In the genomic region with DNA sequence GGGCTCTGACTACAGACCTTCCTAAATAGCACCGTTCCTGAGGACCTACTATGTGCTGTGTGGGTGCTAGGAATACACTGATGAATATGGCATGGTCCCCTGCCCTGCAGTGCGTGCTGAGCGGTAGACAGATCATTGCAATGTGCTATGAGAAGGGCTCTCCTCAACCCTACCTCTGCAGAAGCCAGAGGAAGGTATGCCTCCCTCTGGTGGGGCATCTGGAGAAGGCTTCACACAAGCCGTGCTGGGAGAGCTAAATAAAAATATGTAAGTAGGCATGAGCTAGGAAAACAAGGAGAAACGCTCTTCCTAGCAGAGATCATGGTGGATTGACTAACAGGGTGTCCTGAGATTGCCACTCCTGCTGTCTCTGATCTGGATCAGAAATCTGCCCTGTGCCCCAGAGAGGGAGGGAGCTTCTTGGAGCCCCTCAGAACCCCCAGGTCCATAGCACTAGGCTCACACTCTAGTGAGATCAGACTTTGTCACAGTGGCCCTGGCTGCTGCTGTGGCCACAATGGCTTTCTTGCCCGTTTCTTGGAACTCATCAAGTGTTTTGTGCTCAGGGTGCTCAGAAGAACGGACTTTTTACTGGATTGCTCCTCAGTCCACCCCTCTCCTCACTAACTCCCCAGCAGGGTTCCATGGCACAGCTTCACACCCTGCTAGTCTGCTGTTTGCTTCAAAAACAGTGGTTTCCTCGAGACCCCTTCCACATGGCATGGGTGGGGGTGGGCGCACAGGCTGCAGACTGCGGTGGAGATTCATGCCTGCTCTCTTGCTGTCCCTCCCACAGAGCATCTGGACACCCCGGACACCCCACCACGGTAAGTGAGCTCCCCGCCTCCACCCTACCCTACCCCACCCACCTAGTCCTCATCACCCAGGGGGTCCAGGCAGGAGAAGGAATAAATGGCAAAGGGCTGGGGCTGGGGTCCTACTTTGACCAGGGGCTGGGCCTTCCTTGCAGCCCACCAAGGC, we compare ENCODE assay signal across 8 cellular contexts. TPM values are rescaled to one million over a fixed set of nuclear protein-coding genes. Genes with fewer than 3 reads are reported as not detected.
DNase-seq lines count a peak whose midpoint lies in the region; ATAC-seq, FAIRE-seq and TF ChIP-seq lines count a peak whose summit lies in the region.

No MANE protein-coding gene starts in this region.

- intact Hi-C loops in aorta (cut with DNase I), result loop anchor here (2.0 kb wide), 2 partner anchors 117 to 149 kb away; no protein-coding TSS in a partner anchor

- H2AFZ ChIP-seq in DND-41 (ENCODE audit: low read depth, low read length), result no peak overlapping the region

- H3K9ac ChIP-seq in DND-41 (ENCODE audit: low read depth, low read length) (no peak overlapping the region), NT2/D1 (ENCODE audit: insufficient read length, low read depth) (no peak overlapping the region)

- H3K4me3 Mint-ChIP-seq in mesothelial cell of epicardium, result no peak overlapping the region

- ATAC-seq in DND-41 (ENCODE audit: insufficient read depth, low read depth) (peak; percentile 57; the same call in 2 of the 3 replicates), aorta (ENCODE audit: low FRiP score) (no peak), GM21367 (IDR thresholded peaks at IDR 0.05; ENCODE audit: unreplicated experiment) (no peak)

- peaks cover 62% of the 10 kb centered on the region for H3K27me3 Mint-ChIP-seq in mesothelial cell of epicardium (ENCODE audit: low read depth)

- WGBS in aorta, 2 donors, result 51 to 56% methylated on average over 13 of the region's 13 CpGs

- H3K4me1 ChIP-seq in DND-41 (ENCODE audit: insufficient read depth, low read length) (no peaks in the 10 kb centered on the region), NT2/D1 (ENCODE audit: insufficient read depth, insufficient read length) (peaks cover 3% of the 10 kb centered on the region), aorta (ENCODE audit: control insufficient read depth in 1 of 2, insufficient read depth in 2 of 2, low read length in 2 of 2) (no peaks in the 10 kb centered on the region)

- FAIRE-seq in frontal cortex (lab: Jason Lieb, UNC), result no peak

- no peaks in the 10 kb centered on the region for H3K9me3 Mint-ChIP-seq in mesothelial cell of epicardium

- no peaks in the 10 kb centered on the region for H3K9me3 ChIP-seq in DND-41 (ENCODE audit: insufficient read depth, low read length, severe bottlenecking)
- H3K9me3 ChIP-seq in NT2/D1 (ENCODE audit: insufficient read depth, low read length), result no peaks in the 10 kb centered on the region
- no peaks in the 10 kb centered on the region for H3K9me3 ChIP-seq in aorta (ENCODE audit: control insufficient read depth, low read length)

- H4K20me1 ChIP-seq in DND-41 (ENCODE audit: insufficient read depth, low read length), result no peaks in the 10 kb centered on the region

- DNase-seq in DND-41 (no peak), HFF-Myc (ENCODE audit: extremely low read depth, low read depth) (peak; percentile 54), NT2/D1 (ENCODE audit: low read depth, low spot score) (peak; percentile 15), dedifferentiated amniotic fluid mesenchymal stem cell (ENCODE audit: extremely low spot score) (peak; percentile 42), mesothelial cell of epicardium (ENCODE audit: low spot score in 2 of 2, unreplicated experiment in 2 of 2) (no peak), frontal cortex (ENCODE audit: low spot score in 2 of 2) (no peak), aorta (no peak)

- no peak overlapping the region for H3K4me3 ChIP-seq in DND-41 (ENCODE audit: low read depth in 1 of 2, low read length in 2 of 2)
- H3K4me3 ChIP-seq in HFF-Myc (replicated peaks; ENCODE audit: low read depth, low read length), result no peak overlapping the region
- no peak overlapping the region for H3K4me3 ChIP-seq in NT2/D1 (ENCODE audit: insufficient read length, low read depth)
- H3K4me3 ChIP-seq in aorta (ENCODE audit: low read length in 2 of 2), result no peak overlapping the region

- TF ChIP-seq CTCF in DND-41 (IDR thresholded peaks at IDR 0.05; ENCODE audit: borderline replicate concordance, extremely low read depth, low read length, poor library complexity, severe bottlenecking) (peak; percentile 60), HFF-Myc (IDR thresholded peaks at IDR 0.05; ENCODE audit: low read depth, low read length, missing control alignments) (peak; percentile 75), mesothelial cell of epicardium (IDR thresholded peaks at IDR 0.05; ENCODE audit: unreplicated experiment) (peak; percentile 26)

- H3K4me1 Mint-ChIP-seq in mesothelial cell of epicardium, result peaks cover 6% of the 10 kb centered on the region

- H3K27ac Mint-ChIP-seq in mesothelial cell of epicardium, result no peak overlapping the region

- no peaks in the 10 kb centered on the region for H3K36me3 Mint-ChIP-seq in mesothelial cell of epicardium

- H3K27me3 ChIP-seq in DND-41 (ENCODE audit: insufficient read depth, low read length, poor library complexity), result no peaks in the 10 kb centered on the region
- H3K27me3 ChIP-seq in NT2/D1 (ENCODE audit: insufficient read depth, insufficient read length), result peaks cover 41% of the 10 kb centered on the region
- H3K27me3 ChIP-seq in aorta (ENCODE audit: control insufficient read depth in 1 of 2, insufficient read depth in 2 of 2, low read length in 1 of 2), result no peaks in the 10 kb centered on the region

- no peak overlapping the region for H3K27ac ChIP-seq in DND-41 (ENCODE audit: low read length)
- no peak overlapping the region for H3K27ac ChIP-seq in aorta (ENCODE audit: low read depth in 1 of 2, low read length in 2 of 2)

- H3K4me2 ChIP-seq in DND-41 (ENCODE audit: insufficient read depth, low read length), result no peak overlapping the region

- H3K79me2 ChIP-seq in DND-41 (ENCODE audit: insufficient read depth, low read length), result no peaks in the 10 kb centered on the region

- H3K36me3 ChIP-seq in DND-41 (ENCODE audit: insufficient read depth, low read length), result no peaks in the 10 kb centered on the region
- H3K36me3 ChIP-seq in NT2/D1 (ENCODE audit: insufficient read depth, insufficient read length, low read length), result no peaks in the 10 kb centered on the region
- no peaks in the 10 kb centered on the region for H3K36me3 ChIP-seq in aorta (ENCODE audit: control insufficient read depth in 1 of 2, insufficient read depth in 2 of 2, low read length in 1 of 2)

RNA-seq across cellular contexts. Expression of a gene that starts 14.2 kb away (rescaled TPM):
- total RNA-seq in mesothelial cell of epicardium (not detected in 3 replicates), frontal cortex (not detected), aorta (1 to 10 TPM in 1 of 2 donors, under 1 TPM in 1; 0.91 to 1.2 TPM)
- under 1 TPM in 1 of 2 donors, not detected in 1; 0.33 TPM for polyA plus RNA-seq in aorta

Comparison
In these comparisons a context has a peak if more than half of its experiments do, and no peak if none do; other contexts are left out.
1. DNase-seq: peak in HFF-Myc (single experiment), NT2/D1 (single experiment) and dedifferentiated amniotic fluid mesenchymal stem cell (single experiment); none in DND-41 (single experiment), mesothelial cell of epicardium (0 of 2), frontal cortex (0 of 2) and aorta (0 of 2).
2. Peak in every context shown above with its lines, with median percentiles within 50 percentile points of each other: CTCF ChIP-seq.